In the genomic region with DNA sequence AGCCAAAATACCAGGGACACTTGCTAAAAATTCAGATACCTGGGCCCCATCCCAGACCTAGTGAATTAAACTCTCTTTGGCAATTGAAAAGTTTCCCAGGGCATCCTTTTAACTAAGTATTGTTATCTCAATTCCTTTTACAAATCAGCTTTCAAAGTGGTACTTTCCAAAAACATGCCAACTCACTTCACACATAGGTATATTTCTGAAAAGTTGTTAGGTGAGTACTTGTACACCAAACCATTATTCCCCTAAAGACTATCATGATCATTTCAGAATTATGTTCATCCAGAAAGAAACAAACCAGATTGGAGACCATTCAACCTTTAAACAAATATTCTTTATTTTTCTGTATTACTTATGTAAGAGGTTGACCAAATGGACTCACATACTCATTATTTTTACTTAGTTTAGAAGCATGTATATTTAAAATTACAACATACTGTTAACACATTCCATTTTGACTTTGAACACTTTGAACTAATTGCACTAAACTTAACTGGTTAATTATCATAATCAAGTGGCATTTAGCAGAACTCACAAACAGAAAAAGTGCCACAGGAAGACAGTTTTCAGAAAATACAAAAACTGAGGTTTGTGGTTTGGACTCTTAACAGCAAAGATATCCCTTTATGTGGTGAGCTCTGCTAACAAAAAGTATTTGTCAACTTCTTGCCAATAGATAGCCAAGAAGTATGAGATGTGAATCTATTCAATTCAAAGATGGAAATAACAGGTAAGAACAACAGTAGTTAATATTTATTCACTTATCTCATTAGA, we compare ENCODE assay signal across 10 cellular contexts.
DNase-seq lines count a peak whose midpoint lies in the region; ATAC-seq, FAIRE-seq and TF ChIP-seq lines count a peak whose summit lies in the region.
"Had no signal": no experiment of that assay in that cellular context is flagged by ENCODE, and none has a peak within 500 bp of the region (broad histone marks: within the 10 kb centered on the region; RNA-seq: fewer than 3 reads in every experiment).

No MANE protein-coding gene starts in this region.

- peak; percentile 81 for FAIRE-seq in GM18507 (lab: Jason Lieb, UNC)
- FAIRE-seq in D721Med (lab: Jason Lieb, UNC) = no peak

- ATAC-seq in GM21515 (IDR thresholded peaks at IDR 0.05; ENCODE audit: unreplicated experiment) = peak; percentile 90
- ATAC-seq in HG03342 (IDR thresholded peaks at IDR 0.05; ENCODE audit: unreplicated experiment) = peak; percentile 63
- ATAC-seq in effector memory CD8-positive, alpha-beta T cell (replicated peaks) = peak; percentile 83

- DNase-seq in GM18507 (ENCODE audit: extremely low spot score, insufficient read length, low read depth) (peak; percentile 7), D721Med (ENCODE audit: insufficient read length, low spot score) (no peak), SIG-M5 treated with dmso at 0.1 percent for 504 hours (lab: John Stamatoyannopoulos, UW; ENCODE audit: unreplicated experiment) (no peak), NCI-H146 treated with DMSO at 0.1 percent for 48 hours (lab: John Stamatoyannopoulos, UW; ENCODE audit: unreplicated experiment) (no peak), NCI-H82 treated with DMSO at 0.1 percent for 48 hours (lab: John Stamatoyannopoulos, UW; ENCODE audit: unreplicated experiment) (no peak)
- peak in 2 of 3 experiments; percentile 8 to 13 for DNase-seq in effector memory CD8-positive, alpha-beta T cell
- DNase-seq: activated naive CD4-positive, alpha-beta T cell; KG1 had no signal

- peaks cover 10% of the 10 kb centered on the region for H3K36me3 Mint-ChIP-seq in effector memory CD8-positive, alpha-beta T cell (ENCODE audit: insufficient read depth)

- H3K27ac Mint-ChIP-seq in effector memory CD8-positive, alpha-beta T cell = peak overlapping the region; percentile 76 to 80

- H3K9me3 Mint-ChIP-seq in effector memory CD8-positive, alpha-beta T cell = no peaks in the 10 kb centered on the region

- peaks cover 42 to 60% of the 10 kb centered on the region in 2 donors for H3K4me1 Mint-ChIP-seq in effector memory CD8-positive, alpha-beta T cell (ENCODE audit: low read depth in 2 of 2)

- no peaks in the 10 kb centered on the region for H3K27me3 Mint-ChIP-seq in effector memory CD8-positive, alpha-beta T cell

- peak overlapping the region; percentile 49 to 69 for H3K4me3 Mint-ChIP-seq in effector memory CD8-positive, alpha-beta T cell

- TF ChIP-seq CTCF in D721Med (IDR thresholded peaks at IDR 0.05; ENCODE audit: insufficient read depth, missing control alignments) = no peak

Comparison
In these comparisons a context has a peak if more than half of its experiments do, and no peak if none do; other contexts are left out.
1. DNase-seq: peak in GM18507 (single experiment) and effector memory CD8-positive, alpha-beta T cell (2 of 3); none in D721Med (single experiment), SIG-M5 treated with dmso at 0.1 percent for 504 hours (single experiment), NCI-H146 treated with DMSO at 0.1 percent for 48 hours (single experiment) and NCI-H82 treated with DMSO at 0.1 percent for 48 hours (single experiment).
2. Peak in every context shown above with its lines, with median percentiles within 50 percentile points of each other: ATAC-seq.